In the genomic region with DNA sequence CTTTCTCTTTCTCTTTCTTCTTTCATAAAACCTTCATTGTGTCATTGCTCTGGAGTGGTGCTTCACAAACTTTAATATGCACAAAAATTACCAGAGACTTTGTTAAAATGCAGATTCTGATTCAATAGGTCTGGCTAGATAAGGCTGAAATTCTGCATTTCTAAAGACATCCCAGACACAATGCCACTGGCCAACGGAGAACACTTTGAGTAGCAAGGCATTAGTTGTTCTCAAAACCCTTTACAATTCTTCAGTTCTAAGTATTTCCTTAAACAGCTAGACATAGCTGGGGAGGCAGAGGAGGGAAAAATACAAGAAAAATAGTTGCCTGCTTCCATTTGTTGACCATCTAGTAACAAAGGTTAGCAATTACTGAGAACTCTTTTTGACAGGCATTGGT, we compare ENCODE assay signal across 22 cellular contexts.
"Had no signal": no experiment of that assay in that cellular context is flagged by ENCODE, and none has a peak within 500 bp of the region (broad histone marks: within the 10 kb centered on the region; RNA-seq: fewer than 3 reads in every experiment).

No MANE protein-coding gene starts in this region.

- H3K4me1 Mint-ChIP-seq: T-cell had no signal

- H3K36me3 Mint-ChIP-seq: T-cell had no signal

- H3K9me3 ChIP-seq: SK-N-SH had no signal

- ATAC-seq: Panc1, PC-3, T-cell had no signal

- H3K27ac ChIP-seq: RWPE1 had no signal

- H3K4me2 ChIP-seq: SK-N-SH had no signal

- H3K27ac Mint-ChIP-seq: T-cell had no signal

- DNase-seq: KBM-7, MV-4-11, NCI-H1048, NCI-H1105, NCI-H1417, NCI-H1436 treated with DMSO at 0.1 percent for 48 hours, NCI-H1694, NCI-H187 treated with DMSO at 0.1 percent for 48 hours, NCI-H2029 treated with DMSO at 0.1 percent for 48 hours, NCI-H2171 treated with DMSO at 0.1 percent for 48 hours, NCI-H345, NCI-H446 treated with DMSO at 0.1 percent for 48 hours, NCI-H510A treated with DMSO at 0.1 percent for 48 hours, NCI-H526, NCI-H82, PC-3, SHP77, SK-N-SH, SW 1271, T-cell had no signal

- H3K9me3 Mint-ChIP-seq: T-cell had no signal

- H3K9ac ChIP-seq: SK-N-SH had no signal

- H3K4me3 Mint-ChIP-seq: T-cell had no signal
